In the genomic region with DNA sequence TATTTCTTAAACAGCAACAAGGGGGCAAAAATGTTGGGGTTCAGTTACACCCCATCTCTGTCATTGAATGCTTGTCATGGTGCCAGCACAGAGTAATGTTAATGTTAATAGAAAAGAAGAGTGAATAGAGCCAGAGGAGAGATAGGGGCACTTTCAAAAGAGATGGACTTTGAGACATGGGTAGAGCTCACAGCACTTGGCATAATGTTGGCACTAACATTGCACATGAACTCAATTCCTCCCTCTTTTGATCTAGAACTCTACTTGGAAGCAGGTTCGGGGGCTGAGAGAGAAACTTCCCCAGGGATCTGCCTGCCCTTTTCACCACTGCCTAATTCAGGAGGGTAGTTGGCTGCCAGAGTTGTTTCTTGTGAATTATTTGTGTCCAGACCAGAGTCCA, we compare ENCODE assay signal across 3 cellular contexts.
TF ChIP-seq lines count a peak whose summit lies in the region.

No MANE protein-coding gene starts in this region.

TF ChIP-seq in liver, 16 proteins besides CTCF, POLR2A, EP300 and RAD21 (continued from another document):
- TF ChIP-seq SP1 (IDR thresholded peaks at IDR 0.05), result peak; percentile 19
- no peak for TF ChIP-seq YY1 (IDR thresholded peaks at IDR 0.05)
- TF ChIP-seq, protein P1, sequence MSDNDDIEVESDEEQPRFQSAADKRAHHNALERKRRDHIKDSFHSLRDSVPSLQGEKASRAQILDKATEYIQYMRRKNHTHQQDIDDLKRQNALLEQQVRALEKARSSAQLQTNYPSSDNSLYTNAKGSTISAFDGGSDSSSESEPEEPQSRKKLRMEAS (IDR thresholded peaks at IDR 0.05), result no peak
- TF ChIP-seq HNF4A (conservative IDR thresholded peaks at IDR 0.05), result peak; percentile 80 to 82
- TF ChIP-seq RXRA (IDR thresholded peaks at IDR 0.05), result peak; percentile 45 to 59

TF ChIP-seq in HepG2, 621 proteins besides CTCF, POLR2A, EP300 and RAD21 (continued from another document and continues in another):
- TF ChIP-seq, protein P2, sequence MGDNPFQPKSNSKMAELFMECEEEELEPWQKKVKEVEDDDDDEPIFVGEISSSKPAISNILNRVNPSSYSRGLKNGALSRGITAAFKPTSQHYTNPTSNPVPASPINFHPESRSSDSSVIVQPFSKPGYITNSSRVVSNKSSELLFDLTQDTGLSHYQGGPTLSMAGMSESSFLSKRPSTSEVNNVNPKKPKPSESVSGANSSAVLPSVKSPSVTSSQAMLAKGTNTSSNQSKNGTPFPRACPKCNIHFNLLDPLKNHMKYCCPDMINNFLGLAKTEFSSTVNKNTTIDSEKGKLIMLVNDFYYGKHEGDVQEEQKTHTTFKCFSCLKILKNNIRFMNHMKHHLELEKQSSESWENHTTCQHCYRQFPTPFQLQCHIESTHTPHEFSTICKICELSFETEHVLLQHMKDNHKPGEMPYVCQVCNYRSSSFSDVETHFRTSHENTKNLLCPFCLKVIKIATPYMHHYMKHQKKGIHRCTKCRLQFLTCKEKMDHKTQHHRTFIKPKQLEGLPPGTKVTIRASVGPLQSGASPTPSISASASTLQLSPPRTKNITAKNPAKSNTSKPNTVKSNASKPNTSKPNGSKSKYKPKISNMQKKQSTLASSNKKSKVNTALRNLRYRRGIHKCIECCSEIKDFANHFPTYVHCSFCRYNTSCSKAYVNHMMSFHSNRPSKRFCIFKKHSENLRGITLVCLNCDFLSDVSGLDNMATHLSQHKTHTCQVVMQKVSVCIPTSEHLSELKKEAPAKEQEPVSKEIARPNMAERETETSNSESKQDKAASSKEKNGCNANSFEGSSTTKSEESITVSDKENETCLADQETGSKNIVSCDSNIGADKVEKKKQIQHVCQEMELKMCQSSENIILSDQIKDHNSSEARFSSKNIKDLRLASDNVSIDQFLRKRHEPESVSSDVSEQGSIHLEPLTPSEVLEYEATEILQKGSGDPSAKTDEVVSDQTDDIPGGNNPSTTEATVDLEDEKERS (CRISPR knock-in tag; IDR thresholded peaks at IDR 0.05), result no peak
- TF ChIP-seq ZNF121 (CRISPR knock-in tag; IDR thresholded peaks at IDR 0.05) (no peak), SMAD3 (CRISPR knock-in tag; IDR thresholded peaks at IDR 0.05) (no peak), NFRKB (IDR thresholded peaks at IDR 0.05) (no peak), ZFP90 (CRISPR knock-in tag; IDR thresholded peaks at IDR 0.05; ENCODE audit: borderline replicate concordance) (no peak), TEAD2 (CRISPR knock-in tag; IDR thresholded peaks at IDR 0.05) (no peak), REPIN1 (CRISPR knock-in tag; IDR thresholded peaks at IDR 0.05; ENCODE audit: borderline replicate concordance, low read depth) (no peak), PHF20 (CRISPR knock-in tag; IDR thresholded peaks at IDR 0.05) (no peak), ZNF354B (CRISPR knock-in tag; IDR thresholded peaks at IDR 0.05) (no peak), HMGA1 (CRISPR knock-in tag; conservative IDR thresholded peaks at IDR 0.05) (no peak)
- TF ChIP-seq, protein P3, sequence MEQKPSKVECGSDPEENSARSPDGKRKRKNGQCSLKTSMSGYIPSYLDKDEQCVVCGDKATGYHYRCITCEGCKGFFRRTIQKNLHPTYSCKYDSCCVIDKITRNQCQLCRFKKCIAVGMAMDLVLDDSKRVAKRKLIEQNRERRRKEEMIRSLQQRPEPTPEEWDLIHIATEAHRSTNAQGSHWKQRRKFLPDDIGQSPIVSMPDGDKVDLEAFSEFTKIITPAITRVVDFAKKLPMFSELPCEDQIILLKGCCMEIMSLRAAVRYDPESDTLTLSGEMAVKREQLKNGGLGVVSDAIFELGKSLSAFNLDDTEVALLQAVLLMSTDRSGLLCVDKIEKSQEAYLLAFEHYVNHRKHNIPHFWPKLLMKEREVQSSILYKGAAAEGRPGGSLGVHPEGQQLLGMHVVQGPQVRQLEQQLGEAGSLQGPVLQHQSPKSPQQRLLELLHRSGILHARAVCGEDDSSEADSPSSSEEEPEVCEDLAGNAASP (CRISPR knock-in tag; IDR thresholded peaks at IDR 0.05; ENCODE audit: borderline replicate concordance), result no peak
- TF ChIP-seq, protein P4, sequence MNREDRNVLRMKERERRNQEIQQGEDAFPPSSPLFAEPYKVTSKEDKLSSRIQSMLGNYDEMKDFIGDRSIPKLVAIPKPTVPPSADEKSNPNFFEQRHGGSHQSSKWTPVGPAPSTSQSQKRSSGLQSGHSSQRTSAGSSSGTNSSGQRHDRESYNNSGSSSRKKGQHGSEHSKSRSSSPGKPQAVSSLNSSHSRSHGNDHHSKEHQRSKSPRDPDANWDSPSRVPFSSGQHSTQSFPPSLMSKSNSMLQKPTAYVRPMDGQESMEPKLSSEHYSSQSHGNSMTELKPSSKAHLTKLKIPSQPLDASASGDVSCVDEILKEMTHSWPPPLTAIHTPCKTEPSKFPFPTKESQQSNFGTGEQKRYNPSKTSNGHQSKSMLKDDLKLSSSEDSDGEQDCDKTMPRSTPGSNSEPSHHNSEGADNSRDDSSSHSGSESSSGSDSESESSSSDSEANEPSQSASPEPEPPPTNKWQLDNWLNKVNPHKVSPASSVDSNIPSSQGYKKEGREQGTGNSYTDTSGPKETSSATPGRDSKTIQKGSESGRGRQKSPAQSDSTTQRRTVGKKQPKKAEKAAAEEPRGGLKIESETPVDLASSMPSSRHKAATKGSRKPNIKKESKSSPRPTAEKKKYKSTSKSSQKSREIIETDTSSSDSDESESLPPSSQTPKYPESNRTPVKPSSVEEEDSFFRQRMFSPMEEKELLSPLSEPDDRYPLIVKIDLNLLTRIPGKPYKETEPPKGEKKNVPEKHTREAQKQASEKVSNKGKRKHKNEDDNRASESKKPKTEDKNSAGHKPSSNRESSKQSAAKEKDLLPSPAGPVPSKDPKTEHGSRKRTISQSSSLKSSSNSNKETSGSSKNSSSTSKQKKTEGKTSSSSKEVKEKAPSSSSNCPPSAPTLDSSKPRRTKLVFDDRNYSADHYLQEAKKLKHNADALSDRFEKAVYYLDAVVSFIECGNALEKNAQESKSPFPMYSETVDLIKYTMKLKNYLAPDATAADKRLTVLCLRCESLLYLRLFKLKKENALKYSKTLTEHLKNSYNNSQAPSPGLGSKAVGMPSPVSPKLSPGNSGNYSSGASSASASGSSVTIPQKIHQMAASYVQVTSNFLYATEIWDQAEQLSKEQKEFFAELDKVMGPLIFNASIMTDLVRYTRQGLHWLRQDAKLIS (CRISPR knock-in tag; IDR thresholded peaks at IDR 0.05), result no peak

TF ChIP-seq in SK-N-SH, 30 proteins besides CTCF, POLR2A, EP300 and RAD21:
- TF ChIP-seq, protein P5, sequence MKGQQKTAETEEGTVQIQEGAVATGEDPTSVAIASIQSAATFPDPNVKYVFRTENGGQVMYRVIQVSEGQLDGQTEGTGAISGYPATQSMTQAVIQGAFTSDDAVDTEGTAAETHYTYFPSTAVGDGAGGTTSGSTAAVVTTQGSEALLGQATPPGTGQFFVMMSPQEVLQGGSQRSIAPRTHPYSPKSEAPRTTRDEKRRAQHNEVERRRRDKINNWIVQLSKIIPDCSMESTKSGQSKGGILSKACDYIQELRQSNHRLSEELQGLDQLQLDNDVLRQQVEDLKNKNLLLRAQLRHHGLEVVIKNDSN (IDR thresholded peaks at IDR 0.05; ENCODE audit: borderline replicate concordance, low read depth), result no peak
- TF ChIP-seq SMC3 (IDR thresholded peaks at IDR 0.05; ENCODE audit: low read depth, low read length) (no peak), FOXJ3 (CRISPR knock-in tag; IDR thresholded peaks at IDR 0.05) (no peak), POLR2AphosphoS5 (IDR thresholded peaks at IDR 0.05; ENCODE audit: low read depth, low read length) (no peak)
